In the genomic region with DNA sequence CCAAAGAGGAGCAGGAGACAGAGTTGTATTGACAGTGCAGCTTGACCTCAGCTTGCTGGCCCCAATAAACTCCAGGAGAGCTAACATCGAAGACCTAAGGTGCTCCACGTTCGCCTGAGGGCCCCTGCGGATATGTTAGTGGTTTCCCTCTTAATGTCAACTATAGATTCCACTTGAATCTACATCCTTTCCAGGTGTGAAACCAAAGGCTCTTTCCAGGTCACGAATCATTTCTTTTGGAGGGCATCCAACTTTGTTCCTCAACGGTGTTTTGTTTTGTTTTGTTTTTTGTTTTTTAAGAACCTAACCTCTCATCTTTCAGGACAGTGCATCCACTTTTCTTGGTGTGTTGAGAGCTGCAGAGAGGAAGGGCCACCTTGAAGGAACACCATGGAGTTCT, we compare ENCODE assay signal across 12 cellular contexts.
DNase-seq lines count a peak whose midpoint lies in the region; ATAC-seq and TF ChIP-seq lines count a peak whose summit lies in the region.
"Had no signal": no experiment of that assay in that cellular context is flagged by ENCODE, and none has a peak within 500 bp of the region (broad histone marks: within the 10 kb centered on the region; RNA-seq: fewer than 3 reads in every experiment).

No MANE protein-coding gene starts in this region.

- peak; percentile 40 for DNase-seq in GM23248
- peak; percentile 20 for DNase-seq in NCI-H748 treated with DMSO at 0.1 percent for 48 hours (lab: John Stamatoyannopoulos, UW)
- DNase-seq in foreskin keratinocyte: peak in 1 of 2 donors; percentile 63
- DNase-seq in activated T-cell treated with anti-CD3 and anti-CD28 coated beads, Interleukin-2, amount 50 U/mL, for 72 hours: no peak
- no peak for DNase-seq in stimulated activated CD4-positive, alpha-beta T cell treated with anti-CD3 and anti-CD28 coated beads, Interleukin-2, amount 100 ng/mL, for 48 hours
- no peak for DNase-seq in UCSD-AML1 (lab: John Stamatoyannopoulos, UW; ENCODE audit: unreplicated experiment)
- DNase-seq: activated CD4-positive, alpha-beta T cell treated with anti-CD3 and anti-CD28 coated beads, Interleukin-2, amount 10 ng/mL, durations not matched to agents 24 days and 14 days; brain microvascular endothelial cell; H9; T-helper 2 cell had no signal

- 68 to 74% methylated on average over 6 of the region's 6 CpGs for WGBS in GM23248 (ENCODE audit: low coverage in 1 of 2, low lambda C conversion rate in 2 of 2, missing lambda C conversion rate in 2 of 2), 2 experiments

- H3K4me2 ChIP-seq in GM23248 (ENCODE audit: unreplicated experiment): peak overlapping the region; percentile 55

- no peaks in the 10 kb centered on the region for H3K36me3 Mint-ChIP-seq in activated T-cell treated with anti-CD3 and anti-CD28 coated beads, Interleukin-2, amount 50 U/mL, for 72 hours (ENCODE audit: insufficient read depth in 2 of 2)

- H3K27me3 Mint-ChIP-seq in activated T-cell treated with anti-CD3 and anti-CD28 coated beads, Interleukin-2, amount 50 U/mL, for 72 hours (ENCODE audit: low read depth): no peaks in the 10 kb centered on the region
- H3K27me3 Mint-ChIP-seq: activated CD4-positive, alpha-beta T cell treated with anti-CD3 and anti-CD28 coated beads, Interleukin-2, amount 10 ng/mL, durations not matched to agents 24 days and 14 days had no signal

- H2AFZ ChIP-seq in GM23248: peak overlapping the region; percentile 56

- H3K27ac Mint-ChIP-seq in activated T-cell treated with anti-CD3 and anti-CD28 coated beads, Interleukin-2, amount 50 U/mL, for 72 hours: no peak overlapping the region
- H3K27ac Mint-ChIP-seq: activated CD4-positive, alpha-beta T cell treated with anti-CD3 and anti-CD28 coated beads, Interleukin-2, amount 10 ng/mL, durations not matched to agents 24 days and 14 days; H9 had no signal

- H3K9me2 ChIP-seq in GM23248 (ENCODE audit: insufficient read depth): no peaks in the 10 kb centered on the region

- H3K27ac ChIP-seq in 22Rv1 (peak overlapping the region; percentile 19), GM23248 (peak overlapping the region; percentile 80), foreskin keratinocyte (peak overlapping the region; percentile 22)
- H3K27ac ChIP-seq: brain microvascular endothelial cell had no signal

- H3K27me3 ChIP-seq in GM23248 (replicated peaks; ENCODE audit: insufficient read depth): no peaks in the 10 kb centered on the region
- H3K27me3 ChIP-seq in foreskin keratinocyte: peaks cover 42% of the 10 kb centered on the region
- H3K27me3 ChIP-seq: brain microvascular endothelial cell had no signal

- H3K4me3 Mint-ChIP-seq in activated T-cell treated with anti-CD3 and anti-CD28 coated beads, Interleukin-2, amount 50 U/mL, for 72 hours: peak overlapping the region in 1 of 2 donors; percentile 45
- H3K4me3 Mint-ChIP-seq: activated CD4-positive, alpha-beta T cell treated with anti-CD3 and anti-CD28 coated beads, Interleukin-2, amount 10 ng/mL, durations not matched to agents 24 days and 14 days; H9 had no signal

- no peaks in the 10 kb centered on the region for H3K9me3 ChIP-seq in GM23248 (ENCODE audit: low read depth)

- ATAC-seq in foreskin keratinocyte (peak; percentile 3), HG02938 (IDR thresholded peaks at IDR 0.05; ENCODE audit: unreplicated experiment) (no peak)
- no peak for ATAC-seq in activated T-cell treated with anti-CD3 and anti-CD28 coated beads, Interleukin-2, amount 50 U/mL, for 72 hours (replicated peaks in 1 of 2)

- H3F3A ChIP-seq in GM23248 (ENCODE audit: insufficient read depth): peaks cover 65% of the 10 kb centered on the region

- in situ Hi-C loops in GM23248 (cut with MboI): no loop called here

- H3K9ac ChIP-seq in GM23248: peak overlapping the region; percentile 51

- H3K4me1 ChIP-seq in GM23248 (ENCODE audit: insufficient read depth) (peaks cover 75% of the 10 kb centered on the region), foreskin keratinocyte (peaks cover 25% of the 10 kb centered on the region)

- H4K20me1 ChIP-seq in GM23248 (ENCODE audit: insufficient read depth): no peaks in the 10 kb centered on the region

- peak overlapping the region; percentile 15 for H3K4me3 ChIP-seq in GM23248

- peaks cover 69% of the 10 kb centered on the region for H3K4me1 Mint-ChIP-seq in activated T-cell treated with anti-CD3 and anti-CD28 coated beads, Interleukin-2, amount 50 U/mL, for 72 hours (ENCODE audit: low read depth)

- H3K79me2 ChIP-seq in GM23248 (ENCODE audit: insufficient read depth): no peaks in the 10 kb centered on the region

- TF ChIP-seq CTCF in 22Rv1 (IDR thresholded peaks at IDR 0.05) (no peak), foreskin keratinocyte (conservative IDR thresholded peaks at IDR 0.05) (no peak)

- no peaks in the 10 kb centered on the region for H3K36me3 ChIP-seq in GM23248 (ENCODE audit: low read depth)
- H3K36me3 ChIP-seq: brain microvascular endothelial cell had no signal

- no peaks in the 10 kb centered on the region for H3K9me3 Mint-ChIP-seq in activated T-cell treated with anti-CD3 and anti-CD28 coated beads, Interleukin-2, amount 50 U/mL, for 72 hours
- H3K9me3 Mint-ChIP-seq: activated CD4-positive, alpha-beta T cell treated with anti-CD3 and anti-CD28 coated beads, Interleukin-2, amount 10 ng/mL, durations not matched to agents 24 days and 14 days; H9 had no signal

Comparison
In these comparisons a context has a peak if more than half of its experiments do, and no peak if none do; other contexts are left out.
1. H3K27ac ChIP-seq: peak in every context shown above with its lines; median percentile 80 in GM23248; 22 in foreskin keratinocyte; 19 in 22Rv1.
2. DNase-seq: peak in GM23248 (single experiment) and NCI-H748 treated with DMSO at 0.1 percent for 48 hours (single experiment); none in activated T-cell treated with anti-CD3 and anti-CD28 coated beads, Interleukin-2, amount 50 U/mL, for 72 hours (0 of 2), stimulated activated CD4-positive, alpha-beta T cell treated with anti-CD3 and anti-CD28 coated beads, Interleukin-2, amount 100 ng/mL, for 48 hours (0 of 2) and UCSD-AML1 (single experiment).